ENCODE assay signal across 8 cellular contexts in genomic region chrX:68828740-68829593, GRCh38. TPM values are rescaled to one million over a fixed set of nuclear protein-coding genes. Genes with fewer than 3 reads are reported as not detected.
DNase-seq lines count a peak whose midpoint lies in the region; ATAC-seq, FAIRE-seq and TF ChIP-seq lines count a peak whose summit lies in the region.

Gene EFNB1, plus strand, starts transcription at chrX:68829021. Its CDS starts 756 bp downstream, at chrX:68829777.

- no peaks in the 10 kb centered on the region for H3K27me3 ChIP-seq in mammary epithelial cell (ENCODE audit: insufficient read depth, low read length)

- H3K36me3 ChIP-seq in mammary epithelial cell (ENCODE audit: insufficient read depth, low read length), result no peaks in the 10 kb centered on the region

- H3K4me3 ChIP-seq in mammary epithelial cell (replicated peaks in 1 of 3; ENCODE audit: insufficient read depth in 1 of 3, low read depth in 2 of 3, low read length in 3 of 3) (peak within 1 kb of the TSS; percentile 66 to 74 (median 74)), skin epidermis (peak within 1 kb of the TSS; percentile 63 to 88 (median 72))

- WGBS in mammary epithelial cell (ENCODE audit: low coverage, missing lambda C conversion rate), result 54% methylated on average over 16 of the region's 82 CpGs

- peaks cover 5% of the 10 kb centered on the region for H3K4me1 ChIP-seq in mammary epithelial cell (ENCODE audit: insufficient read depth, low read length)

- H2AFZ ChIP-seq in mammary epithelial cell (ENCODE audit: low read depth, low read length), result no peak within 1 kb of the TSS

- peaks cover 6% of the 10 kb centered on the region for H4K20me1 ChIP-seq in mammary epithelial cell (ENCODE audit: insufficient read depth, low read length)

- CTCF ChIA-PET in mammary epithelial cell (lab: Charles Lee; ENCODE audit: low non-redundant PET), result interaction anchor here (0.5 to 2.3 kb wide), 10 partner anchors 96 to 559 kb away, joined by 3 to 12 read pairs (median 7); no protein-coding TSS in a partner anchor

- TF ChIP-seq CTCF in VCaP (conservative IDR thresholded peaks at IDR 0.05), result no peak
- TF ChIP-seq CTCF in mammary epithelial cell (conservative IDR thresholded peaks at IDR 0.05 in 1 of 2, IDR thresholded peaks at IDR 0.05 in 1 of 2; ENCODE audit: extremely low read depth in 1 of 2, insufficient read depth in 1 of 2, low read depth in 1 of 2, low read length in 2 of 2), result no peak

- H3K9me3 ChIP-seq in mammary epithelial cell (replicated peaks; ENCODE audit: insufficient read depth, low read length), result no peaks in the 10 kb centered on the region

- peak; percentile 52 for FAIRE-seq in A204.1 (lab: Jason Lieb, UNC)

- peak within 1 kb of the TSS; percentile 78 for H3K4me2 ChIP-seq in mammary epithelial cell (ENCODE audit: insufficient read depth, low read depth, low read length)

- peak; percentile 33 for TF ChIP-seq POLR2A in GM18526 (IDR thresholded peaks at IDR 0.05; ENCODE audit: extremely low read depth, insufficient read length)

- DNase-seq in NCI-H2171 treated with DMSO at 0.1 percent for 48 hours (lab: John Stamatoyannopoulos, UW), result peak; percentile 87
- peak; percentile 90 for DNase-seq in mammary epithelial cell
- peak; percentile 81 for DNase-seq in iPS-NIHi11 (ENCODE audit: low spot score)

- peak; percentile 92 for ATAC-seq in HG03064 (IDR thresholded peaks at IDR 0.05; ENCODE audit: low read depth, unreplicated experiment)

- in situ Hi-C loops in mammary epithelial cell (cut with MboI; ENCODE audit: low sequenced_read_pairs in 2 of 2), result loop anchor here (5.0 to 25.0 kb wide), 5 partner anchors 308 to 456 kb away; no protein-coding TSS in a partner anchor

- H3K79me2 ChIP-seq in mammary epithelial cell (ENCODE audit: insufficient read depth, low read length), result peaks cover 52% of the 10 kb centered on the region

- dilution Hi-C loops in mammary epithelial cell (cut with HindIII; ENCODE audit: low sequenced_read_pairs), result no loop called here

- BruUV-seq in mammary epithelial cell (replicated peaks; lab: Mats Ljungman, UMichigan), result TSS peak; percentile 72

- intact Hi-C loops in mammary epithelial cell (cut with micrococcal nuclease), result loop anchor here (1.0 to 10.0 kb wide), 9 partner anchors 14 to 666 kb away; no protein-coding TSS in a partner anchor

- peak within 1 kb of the TSS; percentile 55 for H3K27ac ChIP-seq in VCaP
- peak within 1 kb of the TSS; percentile 81 for H3K27ac ChIP-seq in mammary epithelial cell (ENCODE audit: insufficient read depth, low read depth, low read length)
- peak within 1 kb of the TSS; percentile 80 to 95 (median 87) for H3K27ac ChIP-seq in skin epidermis

- peak within 1 kb of the TSS; percentile 89 for H3K9ac ChIP-seq in mammary epithelial cell (ENCODE audit: insufficient read depth, low read length)

RNA-seq across cellular contexts. Expression of gene EFNB1, which starts in this region (rescaled TPM):
- 100 to 1,000 TPM; 143 to 167 TPM for total RNA-seq in mammary epithelial cell
- 121 TPM for polyA plus RNA-seq in mammary epithelial cell
- 68.9 TPM for polyA minus RNA-seq in mammary epithelial cell

Comparison
In these comparisons a context has a peak if more than half of its experiments do, and no peak if none do; other contexts are left out.
1. Peak in every context shown above with its lines: DNase-seq, ATAC-seq, H3K4me3 ChIP-seq and H3K27ac ChIP-seq.